In the genomic region with DNA sequence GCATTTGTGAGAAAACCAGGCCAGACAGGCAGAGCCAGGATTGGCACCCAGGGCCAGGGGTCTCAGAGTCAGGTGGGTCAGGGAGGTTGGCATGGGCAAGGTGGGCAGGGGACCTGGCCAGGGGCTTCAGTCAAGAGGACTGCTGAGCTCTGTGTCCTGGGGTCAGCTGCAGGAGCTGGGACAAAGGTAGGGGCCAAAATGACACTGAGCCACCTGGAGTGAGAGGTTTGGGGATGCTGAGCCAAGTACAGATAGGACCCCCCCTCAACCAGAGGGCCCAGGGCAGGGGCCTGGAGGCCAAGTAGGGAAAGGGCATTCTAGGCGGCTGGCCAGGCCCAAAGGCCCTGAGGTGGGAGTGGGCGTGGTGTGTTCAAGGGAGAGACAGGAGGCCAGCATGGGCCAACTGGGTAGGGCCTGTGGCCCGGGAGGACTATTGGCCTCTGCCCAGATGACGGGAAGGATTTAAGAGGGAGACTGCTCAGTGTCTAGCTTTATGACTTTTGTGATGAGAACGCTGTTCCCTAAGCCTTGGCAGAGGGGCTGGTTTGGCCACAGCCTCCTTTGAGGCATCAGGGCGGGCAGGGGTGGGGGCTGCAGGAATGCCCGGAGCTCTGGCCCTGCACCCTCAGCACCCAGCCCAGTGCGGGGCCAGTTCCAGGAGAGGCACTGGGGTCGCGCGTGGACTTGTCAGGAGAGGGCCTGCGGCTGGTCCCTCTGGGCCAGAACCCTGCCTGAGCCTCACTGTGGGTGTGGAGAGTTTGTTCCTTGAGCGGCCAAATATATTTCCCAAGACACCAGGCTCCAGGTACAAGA, we compare ENCODE assay signal across 28 cellular contexts. TPM values are rescaled to one million over a fixed set of nuclear protein-coding genes. Genes with fewer than 3 reads are reported as not detected.
"Had no signal": no experiment of that assay in that cellular context is flagged by ENCODE, and none has a peak within 500 bp of the region (broad histone marks: within the 10 kb centered on the region; RNA-seq: fewer than 3 reads in every experiment).

No MANE protein-coding gene starts in this region.

- H3K4me3 ChIP-seq: coronary artery, esophagus muscularis mucosa, gastrocnemius medialis, left ventricle myocardium inferior, lung, skin epidermis, stomach, thoracic aorta, transverse colon, uterus had no signal

- H3K36me3 ChIP-seq: esophagus muscularis mucosa, gastrocnemius medialis, left ventricle myocardium inferior, neutrophil, stomach, thoracic aorta, transverse colon, uterus had no signal

- H3K4me1 ChIP-seq: uterus had no signal

- H3K4me3 Mint-ChIP-seq: immature natural killer cell; naive thymus-derived CD4-positive, alpha-beta T cell; nephron progenitor cell had no signal

- H3K9me3 Mint-ChIP-seq: immature natural killer cell, nephron progenitor cell had no signal

- DNase-seq: central memory CD4-positive, alpha-beta T cell; effector CD4-positive, alpha-beta T cell; gastrocnemius medialis; glutamatergic neuron; immature natural killer cell; left cardiac atrium; left ventricle myocardium inferior; mesendoderm; naive thymus-derived CD4-positive, alpha-beta T cell; nephron progenitor cell; stimulated activated CD4-positive, alpha-beta T cell treated with anti-CD3 and anti-CD28 coated beads, Interleukin-2, amount 100 ng/mL, for 48 hours; stomach; substantia nigra; transverse colon had no signal

- H3K36me3 Mint-ChIP-seq: immature natural killer cell; naive thymus-derived CD4-positive, alpha-beta T cell had no signal

- H3K27me3 ChIP-seq: uterus had no signal

- H3K9me3 ChIP-seq: esophagus muscularis mucosa, gastrocnemius medialis, left ventricle myocardium inferior, neutrophil, stomach, thoracic aorta, transverse colon, uterus had no signal

- ATAC-seq: gastrocnemius medialis; naive thymus-derived CD4-positive, alpha-beta T cell; sciatic nerve had no signal

- H3K27ac ChIP-seq: coronary artery, esophagus muscularis mucosa, gastrocnemius medialis, left ventricle myocardium inferior, neutrophil, skin epidermis, stomach, thoracic aorta, transverse colon, uterus had no signal

- H3K4me1 Mint-ChIP-seq: immature natural killer cell; naive thymus-derived CD4-positive, alpha-beta T cell had no signal

- H3K27ac Mint-ChIP-seq: immature natural killer cell; naive thymus-derived CD4-positive, alpha-beta T cell; nephron progenitor cell had no signal

RNA-seq across cellular contexts. Expression of gene CFAP100, which starts 3.1 kb away (rescaled TPM):
- total RNA-seq: chondrocyte; dermis microvascular lymphatic vessel endothelial cell; esophagus muscularis mucosa; fibroblast of villous mesenchyme; gastrocnemius medialis; left cardiac atrium; left ventricle myocardium inferior; mononuclear cell; naive thymus-derived CD4-positive, alpha-beta T cell; osteocyte; pulmonary artery endothelial cell; stomach; thoracic aorta; transverse colon had no signal

RNA-seq across cellular contexts. Expression of gene KLF15, which starts 40.6 kb away (rescaled TPM):
- total RNA-seq: mononuclear cell had no signal
